ENCODE assay signal across 1 cellular context in genomic region chr1:227760377-227760776, GRCh38.
TF ChIP-seq lines count a peak whose summit lies in the region.

No MANE protein-coding gene starts in this region.

TF ChIP-seq in IMR-90, 13 proteins besides CTCF, POLR2A, EP300 and RAD21:
- TF ChIP-seq MXI1 (IDR thresholded peaks at IDR 0.05; ENCODE audit: borderline replicate concordance, low read depth, low read length): no peak
- no peak for TF ChIP-seq RCOR1 (IDR thresholded peaks at IDR 0.05; ENCODE audit: insufficient replicate concordance, low read length)
- TF ChIP-seq CHD1 (IDR thresholded peaks at IDR 0.05; ENCODE audit: low read depth, low read length): no peak
- no peak for TF ChIP-seq CEBPB (IDR thresholded peaks at IDR 0.05; ENCODE audit: low read depth, low read length)
- no peak for TF ChIP-seq FOS (IDR thresholded peaks at IDR 0.05; ENCODE audit: low read depth, low read length)
- TF ChIP-seq MAFK (IDR thresholded peaks at IDR 0.05; ENCODE audit: low read depth, low read length): no peak
- no peak for TF ChIP-seq USF2 (IDR thresholded peaks at IDR 0.05; ENCODE audit: low read depth, low read length)
- no peak for TF ChIP-seq SMC3 (IDR thresholded peaks at IDR 0.05; ENCODE audit: low read depth, low read length)
- TF ChIP-seq MAZ (IDR thresholded peaks at IDR 0.05; ENCODE audit: borderline replicate concordance, low read depth, low read length): no peak
- TF ChIP-seq ELK1 (IDR thresholded peaks at IDR 0.05; ENCODE audit: borderline replicate concordance, low read depth, low read length): no peak
- no peak for TF ChIP-seq RFX5 (IDR thresholded peaks at IDR 0.05; ENCODE audit: low read depth, low read length)
- TF ChIP-seq BHLHE40 (IDR thresholded peaks at IDR 0.05; ENCODE audit: low read depth, low read length): no peak
- no peak for TF ChIP-seq NFE2L2 (IDR thresholded peaks at IDR 0.05; ENCODE audit: low read depth, low read length)
